23 cellular contexts compared by ENCODE assay signal in genomic region chr10:111593578-111593977, GRCh38.
DNase-seq lines count a peak whose midpoint lies in the region; ATAC-seq and TF ChIP-seq lines count a peak whose summit lies in the region.
"Had no signal": no experiment of that assay in that cellular context is flagged by ENCODE, and none has a peak within 500 bp of the region (broad histone marks: within the 10 kb centered on the region; RNA-seq: fewer than 3 reads in every experiment).

No MANE protein-coding gene starts in this region.

- no peak overlapping the region for H3K4me3 ChIP-seq in epithelial cell of esophagus (ENCODE audit: low read length)
- H3K4me3 ChIP-seq in fibroblast of the aortic adventitia (ENCODE audit: low read depth, low read length): no peak overlapping the region
- no peak overlapping the region for H3K4me3 ChIP-seq in stomach
- H3K4me3 ChIP-seq: GM23338, HAP-1, K562 had no signal

- no peaks in the 10 kb centered on the region for H3K36me3 ChIP-seq in stomach
- H3K36me3 ChIP-seq: HAP-1 had no signal

- H3K27me3 ChIP-seq in stomach: no peaks in the 10 kb centered on the region

- intact Hi-C loops in stomach (cut with DNase I; ENCODE audit: low total_unique reads): no loop called here

- TF ChIP-seq CTCF in epithelial cell of esophagus (IDR thresholded peaks at IDR 0.05; ENCODE audit: insufficient read depth, low read depth, low read length, missing control alignments): no peak
- TF ChIP-seq CTCF in fibroblast of the aortic adventitia (IDR thresholded peaks at IDR 0.05; ENCODE audit: insufficient read depth, low read length): no peak
- no peak for TF ChIP-seq CTCF in stomach (IDR thresholded peaks at IDR 0.05)

- DNase-seq in GM04503 (ENCODE audit: low read depth) (peak; percentile 43), epithelial cell of esophagus (ENCODE audit: low read depth) (peak; percentile 42), fibroblast of the aortic adventitia (ENCODE audit: low read depth) (peak; percentile 25), stromal cell of bone marrow (ENCODE audit: low read depth) (peak; percentile 3), stomach (no peak)
- no peak for DNase-seq in activated T-cell treated with anti-CD3 and anti-CD28 coated beads, Interleukin-2, amount 50 U/mL, for 1 hour
- DNase-seq: DMS53, GDM1, NCI-H1092, NCI-H1436, NCI-H2029, NCI-H226, NCI-H510A treated with DMSO at 0.1 percent for 48 hours, NCI-H748 treated with DMSO at 0.1 percent for 48 hours had no signal

- no peak overlapping the region for H3K27ac ChIP-seq in stomach
- H3K27ac ChIP-seq: C4-2B, HL-60 had no signal

- TF ChIP-seq EP300 in stomach (IDR thresholded peaks at IDR 0.05): no peak

- no peak for ATAC-seq in GM18909 (IDR thresholded peaks at IDR 0.05; ENCODE audit: poor library complexity, unreplicated experiment)
- ATAC-seq: GM23338, HepG2, K562, Panc1, SK-N-SH treated with all-trans-retinoic acid at 6 μM for 48 hours had no signal

- H3K4me1 ChIP-seq in stomach: no peaks in the 10 kb centered on the region
- H3K4me1 ChIP-seq: HAP-1 had no signal

- H3K9me3 ChIP-seq in stomach: no peaks in the 10 kb centered on the region
- H3K9me3 ChIP-seq: HAP-1 had no signal

- TF ChIP-seq POLR2A in stomach (IDR thresholded peaks at IDR 0.05): no peak

- WGBS in stomach, 5 donors: 58 to 76% (median 68%) methylated on average over 3 of the region's 3 CpGs

Comparison
In these comparisons a context has a peak if more than half of its experiments do, and no peak if none do; other contexts are left out.
1. DNase-seq: peak in GM04503 (single experiment), epithelial cell of esophagus (single experiment), fibroblast of the aortic adventitia (single experiment) and stromal cell of bone marrow (single experiment); none in activated T-cell treated with anti-CD3 and anti-CD28 coated beads, Interleukin-2, amount 50 U/mL, for 1 hour (single experiment) and stomach (single experiment).